ENCODE assay signal across 8 cellular contexts in genomic region chr12:46303039-46303666, GRCh38. TPM values are rescaled to one million over a fixed set of nuclear protein-coding genes. Genes with fewer than 3 reads are reported as not detected.
DNase-seq lines count a peak whose midpoint lies in the region; ATAC-seq and TF ChIP-seq lines count a peak whose summit lies in the region.

No MANE protein-coding gene starts in this region.

- intact Hi-C loops in activated B cell treated with CpG ODN at 0.5 μM for 24 hours (cut with micrococcal nuclease) = loop anchor here (1.0 to 2.0 kb wide), 6 partner anchors 33 to 312 kb away; partner anchors contain the start of gene SCAF11

- DNase-seq in NCI-H2081 (lab: John Stamatoyannopoulos, UW) (peak; percentile 7 to 10), NCI-H2081 treated with DMSO at 0.1 percent for 48 hours (lab: John Stamatoyannopoulos, UW) (no peak), HL-60 (ENCODE audit: low read depth in 1 of 2, low spot score in 1 of 2) (peak; percentile 41 to 61), activated B cell treated with CpG ODN at 0.5 μM for 24 hours (no peak), midbrain (lab: John Stamatoyannopoulos, UW) (peak; percentile 58), superior temporal gyrus (ENCODE audit: extremely low spot score) (peak; percentile 51)
- DNase-seq in effector CD4-positive, alpha-beta T cell = peak; percentile 45

- TF ChIP-seq CTCF in HL-60 (IDR thresholded peaks at IDR 0.05; ENCODE audit: insufficient read depth, low read length) (peak; percentile 43), activated B cell treated with CpG ODN at 0.5 μM for 24 hours (IDR thresholded peaks at IDR 0.05) (peak; percentile 30)

- H3K4me3 Mint-ChIP-seq in activated B cell treated with CpG ODN at 0.5 μM for 24 hours = no peak overlapping the region

- H3K36me3 Mint-ChIP-seq in activated B cell treated with CpG ODN at 0.5 μM for 24 hours (ENCODE audit: low read depth) = no peaks in the 10 kb centered on the region

- no peaks in the 10 kb centered on the region for H3K27me3 Mint-ChIP-seq in activated B cell treated with CpG ODN at 0.5 μM for 24 hours

- H3K9me3 Mint-ChIP-seq in activated B cell treated with CpG ODN at 0.5 μM for 24 hours = peaks cover 7% of the 10 kb centered on the region

- H3K4me1 Mint-ChIP-seq in activated B cell treated with CpG ODN at 0.5 μM for 24 hours = peaks cover 31% of the 10 kb centered on the region

- POLR2A ChIA-PET in activated B cell treated with CpG ODN at 0.5 μM for 24 hours (lab: Charles Lee) = interaction anchor here (1.0 to 1.2 kb wide), 2 partner anchors 34 to 37 kb away, joined by 3 to 5 read pairs; partner anchors contain the start of gene SLC38A1

- H3K27ac ChIP-seq in HL-60 (replicated peaks) = no peak overlapping the region

- CTCF ChIA-PET in activated B cell treated with CpG ODN at 0.5 μM for 24 hours (lab: Charles Lee) = interaction anchor here (0.6 to 6.7 kb wide), 18 partner anchors 8 to 313 kb away, joined by 3 to 69 read pairs (median 3); partner anchors contain the start of gene SCAF11

- no peaks in the 10 kb centered on the region for H3K27me3 ChIP-seq in HL-60 (ENCODE audit: insufficient read depth, poor library complexity, severe bottlenecking)

- H3K27ac Mint-ChIP-seq in activated B cell treated with CpG ODN at 0.5 μM for 24 hours = peak overlapping the region; percentile 20

- no peak overlapping the region for H3K4me3 ChIP-seq in HL-60 (replicated peaks; ENCODE audit: insufficient read depth, low read length)

- ATAC-seq in activated B cell treated with CpG ODN at 0.5 μM for 24 hours (ENCODE audit: low read depth) (peak; percentile 74), HG03097 (IDR thresholded peaks at IDR 0.05; ENCODE audit: low FRiP score, unreplicated experiment) (no peak)

RNA-seq across cellular contexts. Expression of gene SLC38A1, which starts 34.3 kb away (rescaled TPM):
- total RNA-seq in activated B cell treated with CpG ODN at 0.5 μM for 24 hours = 283 and 314 TPM in 2 replicates

Comparison
In these comparisons a context has a peak if more than half of its experiments do, and no peak if none do; other contexts are left out.
1. DNase-seq: peak in NCI-H2081 (2 of 2), HL-60 (2 of 2), effector CD4-positive, alpha-beta T cell (single experiment), midbrain (single experiment) and superior temporal gyrus (single experiment); none in NCI-H2081 treated with DMSO at 0.1 percent for 48 hours (single experiment) and activated B cell treated with CpG ODN at 0.5 μM for 24 hours (single experiment).